In genomic region chr4:78058591-78059523, GRCh38 we compare ENCODE assay signal across 8 cellular contexts. TPM values are rescaled to one million over a fixed set of nuclear protein-coding genes. Genes with fewer than 3 reads are reported as not detected.
DNase-seq lines count a peak whose midpoint lies in the region; ATAC-seq and TF ChIP-seq lines count a peak whose summit lies in the region.

No MANE protein-coding gene starts in this region.

- TF ChIP-seq CTCF in lung (IDR thresholded peaks at IDR 0.05; ENCODE audit: control extremely low read depth, extremely low read depth): no peak
- TF ChIP-seq CTCF in thyroid gland (IDR thresholded peaks at IDR 0.05): peak in 1 of 6 experiments; percentile 6

- H3K27ac ChIP-seq in BLaER1 treated with 17β-estradiol and CSF1 and Interleukin-3, amounts not matched to agents 10 nM and 100 nM: no peak overlapping the region
- H3K27ac ChIP-seq in SJSA1: no peak overlapping the region
- H3K27ac ChIP-seq in ectodermal cell (ENCODE audit: insufficient read depth, low read depth, low read length, poor library complexity, severe bottlenecking): no peak overlapping the region
- H3K27ac ChIP-seq in lung (ENCODE audit: low read depth in 1 of 2, low read length in 1 of 2): peak overlapping the region in 1 of 2 donors; percentile 75
- peak overlapping the region; percentile 81 to 89 (median 86) for H3K27ac ChIP-seq in thyroid gland

- DNase-seq in HEK293T (ENCODE audit: extremely low spot score) (peak; percentile 50), SJSA1 (ENCODE audit: low read depth in 1 of 2, low spot score in 2 of 2) (peak in 1 of 2 experiments; percentile 22), lung (ENCODE audit: low spot score) (peak; percentile 44), thyroid gland (peak; percentile 71 to 74), erythroblast (lab: John Stamatoyannopoulos, UW) (no peak)

- WGBS in ectodermal cell, 2 experiments: 0 to 1% methylated on average over 54 of the region's 54 CpGs
- 1% methylated on average over 52 to 54 of the region's 54 CpGs for WGBS in lung, 2 donors
- WGBS in thyroid gland, 2 donors: 1 to 2% methylated on average over 30 to 46 of the region's 54 CpGs

- POLR2A ChIA-PET in HEK293T (lab: Yijun Ruan, JAX): interaction anchor here (1.6 kb wide), 1 partner anchor 9 kb away, joined by 4 read pairs; no protein-coding TSS in a partner anchor

- intact Hi-C loops in thyroid gland (cut with DNase I): loop anchor here (10.0 kb wide), 1 partner anchor 64 kb away; no protein-coding TSS in a partner anchor

- H4K20me1 ChIP-seq in BLaER1 treated with 17β-estradiol and CSF1 and Interleukin-3, amounts not matched to agents 10 nM and 100 nM: peaks cover 0 to 27% (median 19%) of the 10 kb centered on the region in 11 experiments; a peak in 9 of 22 replicates

- peak overlapping the region in 2 of 11 experiments; percentile 12 to 54; a peak in 2 of 22 replicates for H3K9ac ChIP-seq in BLaER1 treated with 17β-estradiol and CSF1 and Interleukin-3, amounts not matched to agents 10 nM and 100 nM

- TF ChIP-seq POLR2A in thyroid gland (IDR thresholded peaks at IDR 0.05) (peak in 1 of 2 donors; percentile 40), erythroblast (IDR thresholded peaks at IDR 0.05; ENCODE audit: low read length) (no peak), GM18505 (IDR thresholded peaks at IDR 0.05; ENCODE audit: borderline replicate concordance, extremely low read depth, insufficient read depth, insufficient read length) (no peak)

- peak overlapping the region; percentile 87 to 100 (median 98) for H3K4me2 ChIP-seq in BLaER1 treated with 17β-estradiol and CSF1 and Interleukin-3, amounts not matched to agents 10 nM and 100 nM

- H3K4me1 ChIP-seq in BLaER1 treated with 17β-estradiol and CSF1 and Interleukin-3, amounts not matched to agents 10 nM and 100 nM: peaks cover 20 to 36% (median 34%) of the 10 kb centered on the region in 10 experiments; a peak in 19 of 20 replicates
- H3K4me1 ChIP-seq in SJSA1 (replicated peaks) (peaks cover 24% of the 10 kb centered on the region), ectodermal cell (ENCODE audit: control insufficient read depth, insufficient read depth, low read length) (peaks cover 5% of the 10 kb centered on the region), lung (ENCODE audit: control insufficient read depth in 2 of 2, insufficient read depth in 2 of 2, low read length in 2 of 2) (peaks cover 2 to 6% of the 10 kb centered on the region in 2 donors), thyroid gland (peaks cover 6% of the 10 kb centered on the region in 2 donors)

- CTCF ChIA-PET in HEK293T (lab: Yijun Ruan, JAX): interaction anchor here (0.5 to 1.3 kb wide), 16 partner anchors 10 to 742 kb away, joined by 3 to 8 read pairs (median 4); no protein-coding TSS in a partner anchor

- no peaks in the 10 kb centered on the region for H3K36me3 ChIP-seq in BLaER1 treated with 17β-estradiol and CSF1 and Interleukin-3, amounts not matched to agents 10 nM and 100 nM
- no peaks in the 10 kb centered on the region for H3K36me3 ChIP-seq in SJSA1
- no peaks in the 10 kb centered on the region for H3K36me3 ChIP-seq in ectodermal cell (ENCODE audit: control insufficient read depth, insufficient read depth, low read length)
- no peaks in the 10 kb centered on the region for H3K36me3 ChIP-seq in lung (ENCODE audit: control insufficient read depth in 2 of 2, insufficient read depth in 2 of 2, low read length in 2 of 2)
- no peaks in the 10 kb centered on the region for H3K36me3 ChIP-seq in thyroid gland

- peak overlapping the region; percentile 58 to 71 (median 62) for H3K4me3 ChIP-seq in BLaER1 treated with 17β-estradiol and CSF1 and Interleukin-3, amounts not matched to agents 10 nM and 100 nM
- H3K4me3 ChIP-seq in SJSA1: peak overlapping the region; percentile 15
- peak overlapping the region; percentile 73 for H3K4me3 ChIP-seq in ectodermal cell (ENCODE audit: insufficient read depth, low read depth, low read length)
- peak overlapping the region; percentile 18 for H3K4me3 ChIP-seq in lung
- peak overlapping the region in 2 of 3 donors; percentile 41 to 58 for H3K4me3 ChIP-seq in thyroid gland (replicated peaks in 1 of 3)

- ATAC-seq in lung (ENCODE audit: insufficient read depth, low FRiP score) (peak; percentile 31), GM18505 (IDR thresholded peaks at IDR 0.05; ENCODE audit: unreplicated experiment) (no peak)

- H3K9me3 ChIP-seq in BLaER1 treated with 17β-estradiol and CSF1 and Interleukin-3, amounts not matched to agents 10 nM and 100 nM (replicated peaks in 1 of 11): no peaks in the 10 kb centered on the region
- H3K9me3 ChIP-seq in SJSA1 (replicated peaks) (no peaks in the 10 kb centered on the region; the same call in 1 of the 2 replicates), ectodermal cell (ENCODE audit: control insufficient read depth, low read length) (no peaks in the 10 kb centered on the region), lung (ENCODE audit: control insufficient read depth in 2 of 2, insufficient read depth in 1 of 2, low read length in 1 of 2) (no peaks in the 10 kb centered on the region), thyroid gland (no peaks in the 10 kb centered on the region)

- peaks cover 53 to 76% (median 60%) of the 10 kb centered on the region in 11 experiments for H3K27me3 ChIP-seq in BLaER1 treated with 17β-estradiol and CSF1 and Interleukin-3, amounts not matched to agents 10 nM and 100 nM
- H3K27me3 ChIP-seq in SJSA1 (replicated peaks) (peaks cover 56% of the 10 kb centered on the region), ectodermal cell (ENCODE audit: control insufficient read depth, insufficient read depth, low read length, poor library complexity, severe bottlenecking) (no peaks in the 10 kb centered on the region), lung (ENCODE audit: control insufficient read depth, insufficient read depth) (no peaks in the 10 kb centered on the region), thyroid gland (no peaks in the 10 kb centered on the region)

TF ChIP-seq in HEK293T, 16 proteins besides CTCF, POLR2A, EP300 and RAD21:
- TF ChIP-seq ARNT (IDR thresholded peaks at IDR 0.05): no peak
- peak; percentile 5; the same call in 1 of the 2 replicates for TF ChIP-seq L3MBTL2 (conservative IDR thresholded peaks at IDR 0.05)
- no peak for TF ChIP-seq LEF1 (IDR thresholded peaks at IDR 0.05; ENCODE audit: borderline replicate concordance)
- TF ChIP-seq FOXM1 (IDR thresholded peaks at IDR 0.05; ENCODE audit: borderline replicate concordance): no peak

RNA-seq across cellular contexts. Expression of gene FRAS1, which starts 1.7 kb away (rescaled TPM):
- total RNA-seq in SJSA1 (2014; rRNA removed; shearing (Covaris generic)): 0.19 and 0.21 TPM in 2 replicates
- polyA plus RNA-seq in ectodermal cell (2013, experiment 1 of 4): 19.9 TPM
- 28.5 TPM for polyA plus RNA-seq in ectodermal cell (2013, experiment 2 of 4)
- 18.3 TPM for polyA plus RNA-seq in ectodermal cell (2013, experiment 3 of 4)
- 25.2 TPM for polyA plus RNA-seq in ectodermal cell (2013, experiment 4 of 4)
- 10 to 100 TPM; 12.2 to 53.8 TPM for total RNA-seq in lung
- 1 to 10 TPM in 1 of 2 donors, under 1 TPM in 1; 0.45 to 1.7 TPM for polyA plus RNA-seq in lung
- 10 to 100 TPM; 25.4 to 42.3 (median 31.7) TPM for total RNA-seq in thyroid gland

Comparison
In these comparisons a context has a peak if more than half of its experiments do, and no peak if none do; other contexts are left out.
1. H3K27ac ChIP-seq: peak in thyroid gland (3 of 3); none in BLaER1 treated with 17β-estradiol and CSF1 and Interleukin-3, amounts not matched to agents 10 nM and 100 nM (0 of 11), SJSA1 (single experiment) and ectodermal cell (single experiment).
2. H3K4me3 ChIP-seq: peak in every context shown above with its lines; median percentile 73 in ectodermal cell; 62 in BLaER1 treated with 17β-estradiol and CSF1 and Interleukin-3, amounts not matched to agents 10 nM and 100 nM; 50 in thyroid gland; 18 in lung; 15 in SJSA1.
3. DNase-seq: peak in HEK293T (single experiment), lung (single experiment) and thyroid gland (2 of 2); none in erythroblast (0 of 2).
4. RNA of gene FRAS1, which starts 1.7 kb away (total RNA-seq): 12.2 to 53.8 TPM in lung and 25.4 to 42.3 TPM in thyroid gland; 0.19 to 0.21 TPM in SJSA1; every median in the first group is over 10 times any median in the second.